ENCODE assay signal across 9 cellular contexts in the genomic region with DNA sequence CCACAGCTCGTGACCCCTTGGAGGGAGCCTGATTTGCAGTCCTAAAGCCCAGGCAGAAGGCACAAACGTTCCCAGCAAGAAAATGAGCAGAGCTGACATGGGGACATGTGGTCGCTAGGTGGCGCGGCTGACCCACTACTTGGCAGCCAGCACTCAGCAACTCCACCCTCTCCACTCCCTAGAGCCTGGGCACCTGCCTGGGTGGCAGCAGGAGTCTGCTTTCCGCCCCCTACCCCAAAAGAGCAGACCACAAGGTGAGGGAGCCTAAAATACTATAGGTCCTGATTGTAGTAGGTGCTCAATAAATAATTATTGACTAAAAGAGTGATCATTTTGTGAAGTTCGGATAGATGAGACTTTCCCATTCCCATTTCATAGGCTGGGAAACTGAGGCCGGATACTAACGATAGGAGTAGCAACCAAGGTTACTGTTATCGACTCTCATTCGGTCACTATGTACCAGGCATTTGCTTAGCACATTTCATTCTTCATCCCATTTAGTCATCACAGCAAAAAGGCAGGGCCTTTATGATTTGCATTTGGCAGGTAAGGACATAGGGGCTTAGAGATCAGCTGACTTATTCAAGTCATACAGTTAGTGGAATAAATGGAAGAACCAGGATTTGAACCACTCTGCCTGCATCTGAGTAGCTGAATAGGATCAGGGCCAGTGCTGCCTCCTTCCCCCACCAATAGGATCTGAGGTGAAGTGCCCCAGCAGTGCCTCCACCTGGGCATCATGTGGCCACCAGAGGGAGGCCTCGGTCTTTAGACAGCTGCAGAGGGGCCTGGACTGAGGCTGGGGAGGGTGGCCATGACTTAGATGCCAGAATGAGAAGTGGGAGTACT. TPM values are rescaled to one million over a fixed set of nuclear protein-coding genes. Genes with fewer than 3 reads are reported as not detected.
A peak's percentile ranks its signal among the peaks of the same experiment; 100 is the strongest.
DNase-seq lines count a peak whose midpoint lies in the region; ATAC-seq and TF ChIP-seq lines count a peak whose summit lies in the region.
"Had no signal": no experiment of that assay in that cellular context is flagged by ENCODE, and none has a peak within 500 bp of the region (broad histone marks: within the 10 kb centered on the region; RNA-seq: fewer than 3 reads in every experiment).

No MANE protein-coding gene starts in this region.

- ATAC-seq in HG02798 (IDR thresholded peaks at IDR 0.05; ENCODE audit: poor library complexity, unreplicated experiment) (peak; percentile 79), right lobe of liver (peak; percentile 96 to 99 (median 98))

- H3K4me3 Mint-ChIP-seq in chondrocyte (ENCODE audit: unreplicated experiment): no peak overlapping the region
- H3K4me3 Mint-ChIP-seq: activated naive CD8-positive, alpha-beta T cell had no signal

- no peaks in the 10 kb centered on the region for H3K9me2 ChIP-seq in DOHH2 (replicated peaks; ENCODE audit: control insufficient read depth, low read length)

- H3K4me1 Mint-ChIP-seq in chondrocyte (ENCODE audit: low read depth): no peaks in the 10 kb centered on the region

- TF ChIP-seq CTCF in DOHH2 (IDR thresholded peaks at IDR 0.05; ENCODE audit: low read depth, low read length, poor library complexity, severe bottlenecking): peak; percentile 78
- TF ChIP-seq CTCF in chondrocyte (IDR thresholded peaks at IDR 0.05): peak; percentile 92
- TF ChIP-seq CTCF in right lobe of liver (IDR thresholded peaks at IDR 0.05): peak; percentile 84 to 88 (median 86)

- H3F3A ChIP-seq in DOHH2 (ENCODE audit: control insufficient read depth, insufficient read depth): no peaks in the 10 kb centered on the region

- H3K27ac ChIP-seq in DOHH2 (ENCODE audit: low read depth, low read length) (no peak overlapping the region), right lobe of liver (no peak overlapping the region)

- no peak for TF ChIP-seq POLR2A in right lobe of liver (IDR thresholded peaks at IDR 0.05)

- peaks cover 13% of the 10 kb centered on the region; the same call in 1 of the 2 replicates for H3K27me3 ChIP-seq in DOHH2 (ENCODE audit: control insufficient read depth, low read length)
- no peaks in the 10 kb centered on the region for H3K27me3 ChIP-seq in right lobe of liver

- no peak overlapping the region for H3K27ac Mint-ChIP-seq in chondrocyte (ENCODE audit: unreplicated experiment)
- H3K27ac Mint-ChIP-seq: activated naive CD8-positive, alpha-beta T cell had no signal

- H3K79me2 ChIP-seq in DOHH2 (ENCODE audit: control insufficient read depth, low read length): no peaks in the 10 kb centered on the region

- peaks cover 3% of the 10 kb centered on the region for H3K9me3 Mint-ChIP-seq in chondrocyte (ENCODE audit: low read depth)

- H3K4me3 ChIP-seq in DOHH2 (ENCODE audit: low read length) (no peak overlapping the region), right lobe of liver (no peak overlapping the region)

- H3K27me3 Mint-ChIP-seq in chondrocyte (ENCODE audit: low read depth): peaks cover 26% of the 10 kb centered on the region

- WGBS in right lobe of liver (ENCODE audit: insufficient coverage, low coverage, low lambda C conversion rate, missing lambda C conversion rate): 20% methylated on average over 12 of the region's 12 CpGs

- H4K20me1 ChIP-seq in DOHH2 (ENCODE audit: control insufficient read depth, insufficient read depth, low read depth, low read length): no peaks in the 10 kb centered on the region

- H3K36me3 ChIP-seq in DOHH2 (ENCODE audit: control insufficient read depth, low read length) (no peaks in the 10 kb centered on the region), right lobe of liver (no peaks in the 10 kb centered on the region)

- DNase-seq in NCI-H510A (lab: John Stamatoyannopoulos, UW) (peak; percentile 49), chondrocyte (ENCODE audit: low spot score) (no peak), right lobe of liver (peak; percentile 77 to 80 (median 77)), mesenteric fat pad (ENCODE audit: low spot score) (no peak)
- peak; percentile 85 for DNase-seq in activated CD4-positive, alpha-beta T cell treated with anti-CD3 and anti-CD28 coated beads for 48 hours
- peak; percentile 45 for DNase-seq in stimulated activated CD8-positive, alpha-beta memory T cell treated with anti-CD3 and anti-CD28 coated beads, Interleukin-12 subunit alpha, Interleukin-12 subunit beta, amount 100 ng/mL, for 4 hours (ENCODE audit: low read depth)

- no peak overlapping the region for H3K4me2 ChIP-seq in DOHH2 (ENCODE audit: low read length)

- intact Hi-C loops in right lobe of liver (cut with DNase I): loop anchor here (2.0 to 10.0 kb wide), 3 partner anchors 121 to 199 kb away; no protein-coding TSS in a partner anchor

- peaks cover 4% of the 10 kb centered on the region for H3K36me3 Mint-ChIP-seq in chondrocyte (ENCODE audit: low read depth)
- H3K36me3 Mint-ChIP-seq: activated naive CD8-positive, alpha-beta T cell had no signal

- no peaks in the 10 kb centered on the region for H3K4me1 ChIP-seq in DOHH2 (ENCODE audit: control insufficient read depth, low read length)
- H3K4me1 ChIP-seq in right lobe of liver: no peaks in the 10 kb centered on the region

- H3K9me3 ChIP-seq in DOHH2 (ENCODE audit: control insufficient read depth, insufficient read depth, low read length): no peaks in the 10 kb centered on the region
- no peaks in the 10 kb centered on the region for H3K9me3 ChIP-seq in right lobe of liver

RNA-seq across cellular contexts. Expression of gene NEUROG3, which starts 57.3 kb away (rescaled TPM):
- total RNA-seq in chondrocyte (not detected in 3 replicates), right lobe of liver (not detected), mesenteric fat pad (0.71 TPM)

Comparison
In these comparisons a context has a peak if more than half of its experiments do, and no peak if none do; other contexts are left out.
1. DNase-seq: peak in NCI-H510A (single experiment), activated CD4-positive, alpha-beta T cell treated with anti-CD3 and anti-CD28 coated beads for 48 hours (single experiment), right lobe of liver (3 of 3) and stimulated activated CD8-positive, alpha-beta memory T cell treated with anti-CD3 and anti-CD28 coated beads, Interleukin-12 subunit alpha, Interleukin-12 subunit beta, amount 100 ng/mL, for 4 hours (single experiment); none in chondrocyte (single experiment) and mesenteric fat pad (single experiment).
2. Peak in every context shown above with its lines, with median percentiles within 50 percentile points of each other: CTCF ChIP-seq.